Comparison of ENCODE assay signal across 8 cellular contexts in the genomic region with DNA sequence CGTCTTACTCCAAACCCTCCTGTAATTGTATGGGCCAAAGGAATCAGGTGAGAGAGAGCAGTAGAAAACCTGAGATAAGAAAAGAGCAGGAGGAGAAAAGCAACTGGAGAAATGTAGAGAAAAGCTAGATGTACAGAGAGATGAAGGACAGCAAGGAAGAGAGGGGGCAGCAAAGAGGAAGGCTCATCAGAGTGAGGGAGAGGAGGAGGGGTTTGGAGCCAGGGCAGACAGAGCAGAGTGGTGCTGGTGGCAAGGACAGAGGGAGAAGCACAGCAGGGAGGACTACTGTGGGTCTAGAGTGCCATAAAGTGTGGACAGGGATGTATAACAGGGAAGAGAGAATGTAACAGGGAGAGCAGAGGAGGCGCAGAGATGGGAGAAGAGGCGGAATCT. TPM values are rescaled to one million over a fixed set of nuclear protein-coding genes. Genes with fewer than 3 reads are reported as not detected.
DNase-seq lines count a peak whose midpoint lies in the region; ATAC-seq and TF ChIP-seq lines count a peak whose summit lies in the region.
"Not testable (repeated sequence)": the region's sequence is repeated elsewhere in the genome, so short reads cannot be mapped to it uniquely, and the experiment has no call there.

No MANE protein-coding gene starts in this region.

- H3K27me3 ChIP-seq in GM23248 (replicated peaks; ENCODE audit: insufficient read depth); mucosa of rectum (ENCODE audit: control insufficient read depth in 2 of 2, insufficient read depth in 2 of 2, low read length in 2 of 2); skeletal muscle tissue (ENCODE audit: control insufficient read depth in 3 of 3, insufficient read depth in 3 of 3, low read length in 3 of 3): not testable (repeated sequence)

- POLR2A ChIA-PET in AG04449 (lab: Yijun Ruan, JAX), result interaction anchor here (1.1 kb wide), 1 partner anchor 46 kb away, joined by 3 read pairs; no protein-coding TSS in a partner anchor

- peak overlapping the region; percentile 89 for H3K4me3 Mint-ChIP-seq in activated CD4-positive, alpha-beta T cell treated with anti-CD3 and anti-CD28 coated beads, Interleukin-2, amount 10 ng/mL, durations not matched to agents 24 days and 14 days

- H3K27ac ChIP-seq in GM23248, result not testable (repeated sequence)
- H3K27ac ChIP-seq in mucosa of rectum (ENCODE audit: low read depth in 2 of 2, low read length in 2 of 2), result peak overlapping the region; percentile 70 to 78
- peak overlapping the region; percentile 25 for H3K27ac ChIP-seq in skeletal muscle tissue (ENCODE audit: low read depth, low read length)

- H3K4me3 ChIP-seq in AG04449 (ENCODE audit: low read depth, low read length), result peak overlapping the region; percentile 66
- H3K4me3 ChIP-seq in GM23248, result peak overlapping the region; percentile 79
- H3K4me3 ChIP-seq in choroid plexus epithelial cell (ENCODE audit: low read depth, low read length), result peak overlapping the region; percentile 69
- peak overlapping the region; percentile 70 to 85 for H3K4me3 ChIP-seq in mucosa of rectum (ENCODE audit: low read length in 2 of 2)
- H3K4me3 ChIP-seq in skeletal muscle tissue (ENCODE audit: low read length in 3 of 3), result peak overlapping the region; percentile 62 to 79 (median 73)

- peaks cover 55% of the 10 kb centered on the region for H3K36me3 Mint-ChIP-seq in activated CD4-positive, alpha-beta T cell treated with anti-CD3 and anti-CD28 coated beads, Interleukin-2, amount 10 ng/mL, durations not matched to agents 24 days and 14 days (ENCODE audit: low read depth)

- peak; percentile 13 for TF ChIP-seq CTCF in AG04449 (IDR thresholded peaks at IDR 0.05; ENCODE audit: insufficient read depth, low read length, missing control alignments)
- TF ChIP-seq CTCF in choroid plexus epithelial cell (conservative IDR thresholded peaks at IDR 0.05; ENCODE audit: low read depth, low read length), result peak; percentile 37

- not testable (repeated sequence) for H3K9me3 ChIP-seq in GM23248 (ENCODE audit: low read depth); mucosa of rectum (ENCODE audit: control insufficient read depth in 2 of 2, low read length in 2 of 2); skeletal muscle tissue (ENCODE audit: control insufficient read depth in 3 of 3, low read length in 3 of 3)

- not testable (repeated sequence) for H3K36me3 ChIP-seq in GM23248 (ENCODE audit: low read depth); skeletal muscle tissue (ENCODE audit: control insufficient read depth in 3 of 3, insufficient read depth in 3 of 3, low read length in 3 of 3)
- H3K36me3 ChIP-seq in mucosa of rectum (ENCODE audit: control insufficient read depth in 2 of 2, insufficient read depth in 2 of 2, low read length in 2 of 2), result peaks cover under 1 to 11% of the 10 kb centered on the region in 2 donors

- intact Hi-C loops in activated CD4-positive, alpha-beta T cell treated with anti-CD3 and anti-CD28 coated beads, Interleukin-2, amount 10 ng/mL, durations not matched to agents 24 days and 14 days (cut with micrococcal nuclease), result loop anchor here (1.0 kb wide), 3 partner anchors 32 to 75 kb away; a partner anchor contains a TSS
- intact Hi-C loops in left cardiac atrium (cut with DNase I), result not testable (repeated sequence)

- CTCF ChIA-PET in AG04449 (lab: Yijun Ruan, JAX), result interaction anchor here (1.3 to 1.5 kb wide), 2 partner anchors 10 to 18 kb away, joined by 3 to 5 read pairs; no protein-coding TSS in a partner anchor

- H3K4me2 ChIP-seq in GM23248 (ENCODE audit: unreplicated experiment), result peak overlapping the region; percentile 88

- peaks cover 20% of the 10 kb centered on the region for H3K9me3 Mint-ChIP-seq in activated CD4-positive, alpha-beta T cell treated with anti-CD3 and anti-CD28 coated beads, Interleukin-2, amount 10 ng/mL, durations not matched to agents 24 days and 14 days

- ATAC-seq in left cardiac atrium, result peak; percentile 22 to 35

- 24 to 39% methylated on average over 2 to 3 of the region's 3 CpGs for WGBS in GM23248 (ENCODE audit: low coverage in 1 of 2, low lambda C conversion rate in 2 of 2, missing lambda C conversion rate in 2 of 2), 2 experiments

- peaks cover 15% of the 10 kb centered on the region for H3F3A ChIP-seq in GM23248 (ENCODE audit: insufficient read depth)

- H3K4me1 ChIP-seq in GM23248 (ENCODE audit: insufficient read depth), result not testable (repeated sequence)
- peaks cover 7 to 13% of the 10 kb centered on the region in 2 donors for H3K4me1 ChIP-seq in mucosa of rectum (ENCODE audit: control insufficient read depth in 2 of 2, insufficient read depth in 2 of 2, low read length in 2 of 2)
- peaks cover 7 to 14% (median 13%) of the 10 kb centered on the region in 3 donors for H3K4me1 ChIP-seq in skeletal muscle tissue (ENCODE audit: control insufficient read depth in 3 of 3, insufficient read depth in 3 of 3, low read length in 3 of 3)

- peaks cover 13% of the 10 kb centered on the region for H3K4me1 Mint-ChIP-seq in activated CD4-positive, alpha-beta T cell treated with anti-CD3 and anti-CD28 coated beads, Interleukin-2, amount 10 ng/mL, durations not matched to agents 24 days and 14 days

- DNase-seq in AG04449 (ENCODE audit: low read depth, low spot score); activated CD4-positive, alpha-beta T cell treated with anti-CD3 and anti-CD28 coated beads, Interleukin-2, amount 10 ng/mL, durations not matched to agents 24 days and 14 days; left cardiac atrium: not testable (repeated sequence)
- DNase-seq in GM23248, result peak; percentile 25
- peak; percentile 13 to 35 for DNase-seq in NOMO-1 (lab: John Stamatoyannopoulos, UW; ENCODE audit: unreplicated experiment in 2 of 2)
- peak; percentile 22 for DNase-seq in choroid plexus epithelial cell (ENCODE audit: low read depth)

- H2AFZ ChIP-seq in GM23248, result peak overlapping the region; percentile 92

- H3K9ac ChIP-seq in GM23248 (peak overlapping the region; percentile 66), mucosa of rectum (ENCODE audit: low read depth in 1 of 2, low read length in 2 of 2) (peak overlapping the region; percentile 77 to 84), skeletal muscle tissue (ENCODE audit: low read depth in 1 of 3, low read length in 3 of 3) (peak overlapping the region in 1 of 3 donors; percentile 76)

- not testable (repeated sequence) for H3K79me2 ChIP-seq in GM23248 (ENCODE audit: insufficient read depth)

- peak overlapping the region; percentile 73 for H3K27ac Mint-ChIP-seq in activated CD4-positive, alpha-beta T cell treated with anti-CD3 and anti-CD28 coated beads, Interleukin-2, amount 10 ng/mL, durations not matched to agents 24 days and 14 days

- in situ Hi-C loops in GM23248 (cut with MboI), result not testable (repeated sequence)

- not testable (repeated sequence) for H4K20me1 ChIP-seq in GM23248 (ENCODE audit: insufficient read depth)

- H3K9me2 ChIP-seq in GM23248 (ENCODE audit: insufficient read depth), result not testable (repeated sequence)

- not testable (repeated sequence) for H3K27me3 Mint-ChIP-seq in activated CD4-positive, alpha-beta T cell treated with anti-CD3 and anti-CD28 coated beads, Interleukin-2, amount 10 ng/mL, durations not matched to agents 24 days and 14 days

RNA-seq across cellular contexts. Expression of a gene that starts 31.9 kb away (rescaled TPM):
- 6.7 and 12.6 TPM in 2 replicates for total RNA-seq in GM23248 (2014; rRNA removed; shearing (Covaris generic))
- 5.5 and 6.7 TPM in 2 replicates for polyA plus RNA-seq in GM23248 (2016; fragmentation: Nextera tagmentation; extraction: Ambion mirVana)
- total RNA-seq in activated CD4-positive, alpha-beta T cell treated with anti-CD3 and anti-CD28 coated beads, Interleukin-2, amount 10 ng/mL, durations not matched to agents 24 days and 14 days, result 19.3 and 21.0 TPM in 2 replicates
- total RNA-seq in left cardiac atrium, result 10 to 100 TPM; 14.6 to 18.4 TPM
- total RNA-seq in skeletal muscle tissue, result 20.9 TPM

RNA-seq across cellular contexts. Expression of a gene that starts 36.2 kb away (rescaled TPM):
- total RNA-seq in GM23248 (2014; rRNA removed; shearing (Covaris generic)), result 29.1 and 55.8 TPM in 2 replicates
- 24.7 and 27.9 TPM in 2 replicates for polyA plus RNA-seq in GM23248 (2016; fragmentation: Nextera tagmentation; extraction: Ambion mirVana)
- total RNA-seq in activated CD4-positive, alpha-beta T cell treated with anti-CD3 and anti-CD28 coated beads, Interleukin-2, amount 10 ng/mL, durations not matched to agents 24 days and 14 days, result 22.1 and 26.3 TPM in 2 replicates
- total RNA-seq in left cardiac atrium, result 10 to 100 TPM; 18.2 to 19.3 TPM
- total RNA-seq in skeletal muscle tissue, result 29.2 TPM
